ENCODE assay signal across 11 cellular contexts in genomic region chr2:127087780-127088495, GRCh38. TPM values are rescaled to one million over a fixed set of nuclear protein-coding genes. Genes with fewer than 3 reads are reported as not detected.
DNase-seq lines count a peak whose midpoint lies in the region; ATAC-seq and TF ChIP-seq lines count a peak whose summit lies in the region.
"Had no signal": no experiment of that assay in that cellular context is flagged by ENCODE, and none has a peak within 500 bp of the region (broad histone marks: within the 10 kb centered on the region; RNA-seq: fewer than 3 reads in every experiment).

No MANE protein-coding gene starts in this region.

- peaks cover 0 to 5% (median 0%) of the 10 kb centered on the region in 5 experiments for H3K9me3 Mint-ChIP-seq in brain
- H3K9me3 Mint-ChIP-seq in stimulated activated naive B cell treated with anti-CD40 and anti-IgM and Interleukin-4, amounts not matched to agents 10 μg/mL and 1 μg/mL and 100 μg/mL, for 72 hours, result no peaks in the 10 kb centered on the region

- no peak for TF ChIP-seq CTCF in brain (conservative IDR thresholded peaks at IDR 0.05)
- TF ChIP-seq CTCF in lower lobe of right lung (IDR thresholded peaks at IDR 0.05), result no peak

- no peaks in the 10 kb centered on the region for H3K9me3 ChIP-seq in lower lobe of right lung

- peaks cover 73% of the 10 kb centered on the region for H3K4me1 Mint-ChIP-seq in brain
- H3K4me1 Mint-ChIP-seq in stimulated activated naive B cell treated with anti-CD40 and anti-IgM and Interleukin-4, amounts not matched to agents 10 μg/mL and 1 μg/mL and 100 μg/mL, for 72 hours, result peaks cover 63 to 87% of the 10 kb centered on the region in 2 donors

- H3K4me1 ChIP-seq in lower lobe of right lung, result peaks cover 51% of the 10 kb centered on the region

- no peaks in the 10 kb centered on the region for H3K36me3 ChIP-seq in lower lobe of right lung

- H3K27me3 ChIP-seq in lower lobe of right lung (ENCODE audit: low read depth), result no peaks in the 10 kb centered on the region

- peak overlapping the region; percentile 12 for H3K27ac ChIP-seq in lower lobe of right lung

- peaks cover 15% of the 10 kb centered on the region for H3K36me3 Mint-ChIP-seq in brain
- peaks cover 1 to 3% of the 10 kb centered on the region in 2 donors for H3K36me3 Mint-ChIP-seq in stimulated activated naive B cell treated with anti-CD40 and anti-IgM and Interleukin-4, amounts not matched to agents 10 μg/mL and 1 μg/mL and 100 μg/mL, for 72 hours

- intact Hi-C loops in lower lobe of right lung (cut with DNase I), result no loop called here

- ATAC-seq in lower lobe of right lung (no peak), HG02885 (IDR thresholded peaks at IDR 0.05; ENCODE audit: poor library complexity, unreplicated experiment) (no peak)
- no peak for ATAC-seq in stimulated activated naive B cell treated with anti-CD40 and anti-IgM and Interleukin-4, amounts not matched to agents 10 μg/mL and 1 μg/mL and 100 μg/mL, for 72 hours (replicated peaks)
- ATAC-seq: activated CD4-positive, alpha-beta T cell treated with anti-CD3 and anti-CD28 coated beads for 36 hours; Panc1 had no signal

- H3K27me3 Mint-ChIP-seq in brain, result peaks cover 3% of the 10 kb centered on the region
- peaks cover 8 to 16% of the 10 kb centered on the region in 2 donors for H3K27me3 Mint-ChIP-seq in stimulated activated naive B cell treated with anti-CD40 and anti-IgM and Interleukin-4, amounts not matched to agents 10 μg/mL and 1 μg/mL and 100 μg/mL, for 72 hours
- H3K27me3 Mint-ChIP-seq: activated CD4-positive, alpha-beta T cell treated with anti-CD3 and anti-CD28 coated beads for 36 hours had no signal

- peak in 70 of 76 experiments; percentile 5 to 85 (median 56) for DNase-seq in HUDEP-2 (lab: John Stamatoyannopoulos, UW; ENCODE audit: unreplicated experiment in 76 of 76)
- DNase-seq in lower lobe of right lung, result no peak
- no peak for DNase-seq in stimulated activated naive B cell treated with anti-CD40 and anti-IgM and Interleukin-4, amounts not matched to agents 10 μg/mL and 1 μg/mL and 100 μg/mL, for 72 hours
- no peak for DNase-seq in HuH-7 (ENCODE audit: low spot score)
- no peak for DNase-seq in SW 1271 (lab: John Stamatoyannopoulos, UW)
- no peak for DNase-seq in NCI-H524 (lab: John Stamatoyannopoulos, UW)
- DNase-seq: activated CD4-positive, alpha-beta T cell treated with anti-CD3 and anti-CD28 coated beads for 36 hours; Calu3 had no signal

- no peak overlapping the region for H3K4me3 ChIP-seq in lower lobe of right lung

- peak overlapping the region in 3 of 5 experiments; percentile 33 to 65 (median 39) for H3K4me3 Mint-ChIP-seq in brain
- H3K4me3 Mint-ChIP-seq in stimulated activated naive B cell treated with anti-CD40 and anti-IgM and Interleukin-4, amounts not matched to agents 10 μg/mL and 1 μg/mL and 100 μg/mL, for 72 hours, result peak overlapping the region; percentile 78 to 79
- H3K4me3 Mint-ChIP-seq: activated CD4-positive, alpha-beta T cell treated with anti-CD3 and anti-CD28 coated beads for 36 hours had no signal

- peak overlapping the region in 3 of 5 experiments; percentile 91 to 96 (median 94) for H3K27ac Mint-ChIP-seq in brain
- H3K27ac Mint-ChIP-seq in stimulated activated naive B cell treated with anti-CD40 and anti-IgM and Interleukin-4, amounts not matched to agents 10 μg/mL and 1 μg/mL and 100 μg/mL, for 72 hours, result peak overlapping the region; percentile 85
- H3K27ac Mint-ChIP-seq: activated CD4-positive, alpha-beta T cell treated with anti-CD3 and anti-CD28 coated beads for 36 hours had no signal

RNA-seq across cellular contexts. Expression of gene BIN1, which starts 19.0 kb away (rescaled TPM):
- polyA plus RNA-seq in brain (ENCODE audit: insufficient read depth, low read depth, low replicate concordance), result 145 TPM
- 33.9 TPM for total RNA-seq in lower lobe of right lung

Comparison
In these comparisons a context has a peak if more than half of its experiments do, and no peak if none do; other contexts are left out.
1. DNase-seq: peak in HUDEP-2 (70 of 76); none in lower lobe of right lung (single experiment), stimulated activated naive B cell treated with anti-CD40 and anti-IgM and Interleukin-4, amounts not matched to agents 10 μg/mL and 1 μg/mL and 100 μg/mL, for 72 hours (single experiment), HuH-7 (single experiment), SW 1271 (0 of 2) and NCI-H524 (0 of 2).